Comparison of ENCODE assay signal across 14 cellular contexts in the genomic region with DNA sequence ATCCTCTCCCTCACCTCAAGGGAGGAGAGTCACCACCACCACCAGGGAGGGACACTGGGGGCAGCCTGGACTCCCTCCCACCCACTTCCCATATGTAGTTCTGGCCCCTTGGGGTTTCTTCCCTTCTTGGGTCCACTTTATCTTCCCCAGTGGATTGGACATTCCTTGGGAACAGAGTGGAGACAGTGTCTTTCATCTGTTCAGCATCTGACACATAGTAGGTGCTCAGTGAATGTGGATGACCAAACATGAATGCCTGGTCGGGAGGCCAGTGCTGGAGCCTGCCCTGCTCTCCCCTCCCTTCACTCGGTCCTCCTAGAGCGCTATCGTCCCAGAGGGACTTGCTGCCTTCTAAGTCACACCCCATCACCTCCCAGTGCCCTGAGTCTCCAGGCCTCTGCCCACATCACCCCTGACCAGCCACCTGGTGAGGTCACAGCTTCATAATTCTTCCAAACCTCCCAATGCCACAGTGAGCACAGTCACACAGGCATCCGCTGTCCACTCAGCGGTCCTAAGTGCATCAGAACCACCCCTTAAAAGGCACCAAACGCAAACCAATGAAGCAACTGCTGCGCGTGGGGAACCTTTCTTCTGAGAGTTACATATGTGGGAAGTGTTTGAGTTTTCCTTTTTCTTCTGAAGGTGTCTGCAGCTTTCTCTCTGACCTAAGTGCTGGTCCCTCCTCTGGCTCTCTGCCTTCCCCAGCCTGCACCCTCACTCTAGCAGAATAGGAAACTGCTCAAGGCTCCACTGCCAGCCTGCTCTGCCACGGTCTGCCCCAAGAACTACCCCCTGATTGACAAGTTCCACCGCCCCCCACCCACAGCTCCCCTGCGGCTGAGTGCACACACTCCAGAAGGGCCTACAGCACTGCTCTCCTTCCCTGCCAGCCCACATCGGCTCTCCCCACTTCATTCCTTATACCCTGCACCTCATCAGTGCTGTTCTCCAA.
"Had no signal": no experiment of that assay in that cellular context is flagged by ENCODE, and none has a peak within 500 bp of the region (broad histone marks: within the 10 kb centered on the region; RNA-seq: fewer than 3 reads in every experiment).

No MANE protein-coding gene starts in this region.

- H3K4me1 ChIP-seq: thyroid gland had no signal

- H2AFZ ChIP-seq: neural progenitor cell had no signal

- H3K4me3 ChIP-seq: neural progenitor cell, sigmoid colon, thyroid gland, vagina had no signal

- H3K4me2 ChIP-seq: neural progenitor cell had no signal

- H3K27ac Mint-ChIP-seq: activated CD4-positive, alpha-beta memory T cell treated with anti-CD3 and anti-CD28 coated beads, Interleukin-2, amount 10 ng/mL, durations not matched to agents 7 days and 5 days; activated naive CD8-positive, alpha-beta T cell treated with anti-CD3 and anti-CD28 coated beads, Interleukin-2, amount 10 ng/mL, durations not matched to agents 7 days and 5 days; endodermal cell; neural progenitor cell; stimulated activated memory B cell treated with anti-CD40 and anti-IgM and Interleukin-4, amounts not matched to agents 10 μg/mL and 1 μg/mL and 100 μg/mL, for 72 hours; T-helper 1 cell treated with Interleukin-12 subunit alpha and Interleukin-12 subunit beta and Interleukin-4 antibody, amounts not matched to agents 30 μg/mL and 1 μg/mL, for 36 hours had no signal

- H3K27me3 ChIP-seq: neural progenitor cell, sigmoid colon, thyroid gland, vagina had no signal

- DNase-seq: activated CD4-positive, alpha-beta memory T cell treated with anti-CD3 and anti-CD28 coated beads, Interleukin-2, amount 10 ng/mL, durations not matched to agents 7 days and 5 days; activated CD4-positive, alpha-beta T cell treated with anti-CD3 and anti-CD28 coated beads for 4 hours; activated gamma-delta T cell; activated T-cell treated with anti-CD3 and anti-CD28 coated beads, Interleukin-2, amount 50 U/mL, for 4 hours; anterior cingulate cortex; endodermal cell; sigmoid colon; stimulated activated CD4-positive, alpha-beta T cell treated with anti-CD3 and anti-CD28 coated beads, Interleukin-1b, Interleukin-23, amount 100 ng/mL, for 48 hours; thyroid gland had no signal

- H3K9me3 Mint-ChIP-seq: activated CD4-positive, alpha-beta memory T cell treated with anti-CD3 and anti-CD28 coated beads, Interleukin-2, amount 10 ng/mL, durations not matched to agents 7 days and 5 days; activated naive CD8-positive, alpha-beta T cell treated with anti-CD3 and anti-CD28 coated beads, Interleukin-2, amount 10 ng/mL, durations not matched to agents 7 days and 5 days; activated T-cell treated with anti-CD3 and anti-CD28 coated beads, Interleukin-2, amount 50 U/mL, for 4 hours; endodermal cell; neural progenitor cell; stimulated activated memory B cell treated with anti-CD40 and anti-IgM and Interleukin-4, amounts not matched to agents 10 μg/mL and 1 μg/mL and 100 μg/mL, for 72 hours; T-helper 1 cell treated with Interleukin-12 subunit alpha and Interleukin-12 subunit beta and Interleukin-4 antibody, amounts not matched to agents 30 μg/mL and 1 μg/mL, for 36 hours had no signal

- H3K27me3 Mint-ChIP-seq: activated CD4-positive, alpha-beta memory T cell treated with anti-CD3 and anti-CD28 coated beads, Interleukin-2, amount 10 ng/mL, durations not matched to agents 7 days and 5 days had no signal

- H3K4me3 Mint-ChIP-seq: activated CD4-positive, alpha-beta memory T cell treated with anti-CD3 and anti-CD28 coated beads, Interleukin-2, amount 10 ng/mL, durations not matched to agents 7 days and 5 days; activated naive CD8-positive, alpha-beta T cell treated with anti-CD3 and anti-CD28 coated beads, Interleukin-2, amount 10 ng/mL, durations not matched to agents 7 days and 5 days; activated T-cell treated with anti-CD3 and anti-CD28 coated beads, Interleukin-2, amount 50 U/mL, for 4 hours; endodermal cell; neural progenitor cell; stimulated activated memory B cell treated with anti-CD40 and anti-IgM and Interleukin-4, amounts not matched to agents 10 μg/mL and 1 μg/mL and 100 μg/mL, for 72 hours; T-helper 1 cell treated with Interleukin-12 subunit alpha and Interleukin-12 subunit beta and Interleukin-4 antibody, amounts not matched to agents 30 μg/mL and 1 μg/mL, for 36 hours had no signal

- H3K4me1 Mint-ChIP-seq: activated CD4-positive, alpha-beta memory T cell treated with anti-CD3 and anti-CD28 coated beads, Interleukin-2, amount 10 ng/mL, durations not matched to agents 7 days and 5 days; activated naive CD8-positive, alpha-beta T cell treated with anti-CD3 and anti-CD28 coated beads, Interleukin-2, amount 10 ng/mL, durations not matched to agents 7 days and 5 days; neural progenitor cell; stimulated activated memory B cell treated with anti-CD40 and anti-IgM and Interleukin-4, amounts not matched to agents 10 μg/mL and 1 μg/mL and 100 μg/mL, for 72 hours had no signal

- H3K27ac ChIP-seq: neural progenitor cell, sigmoid colon, thyroid gland, vagina had no signal

- ATAC-seq: activated T-cell treated with anti-CD3 and anti-CD28 coated beads, Interleukin-2, amount 50 U/mL, for 4 hours; stimulated activated memory B cell treated with anti-CD40 and anti-IgM and Interleukin-4, amounts not matched to agents 10 μg/mL and 1 μg/mL and 100 μg/mL, for 72 hours had no signal

- H3K36me3 Mint-ChIP-seq: activated naive CD8-positive, alpha-beta T cell treated with anti-CD3 and anti-CD28 coated beads, Interleukin-2, amount 10 ng/mL, durations not matched to agents 7 days and 5 days; stimulated activated memory B cell treated with anti-CD40 and anti-IgM and Interleukin-4, amounts not matched to agents 10 μg/mL and 1 μg/mL and 100 μg/mL, for 72 hours had no signal

- H3K36me3 ChIP-seq: neural progenitor cell had no signal

- H3K9ac ChIP-seq: neural progenitor cell had no signal

- H3K9me3 ChIP-seq: sigmoid colon, thyroid gland, vagina had no signal
